In the genomic region with DNA sequence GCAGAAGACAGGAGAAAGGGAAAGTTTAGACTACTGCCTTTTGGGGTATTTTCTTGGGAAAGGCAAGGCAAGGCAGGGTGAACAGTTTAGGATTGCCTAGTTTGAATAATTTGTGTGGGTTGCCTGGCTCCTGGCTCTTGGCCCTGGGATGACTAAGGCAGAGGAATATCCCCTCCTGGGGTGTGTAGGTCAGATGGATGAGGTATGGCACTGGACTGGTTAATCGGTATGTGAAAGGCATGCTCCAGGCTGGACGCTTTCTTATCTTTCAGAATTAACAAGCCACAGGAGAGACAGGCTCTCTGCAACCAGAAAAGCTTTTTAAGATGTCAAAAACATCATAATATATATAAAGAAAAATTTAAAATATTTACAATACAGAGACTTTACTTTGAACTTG, we compare ENCODE assay signal across 1 cellular context.
TF ChIP-seq lines count a peak whose summit lies in the region.

No MANE protein-coding gene starts in this region.

TF ChIP-seq in IMR-90, 13 proteins besides CTCF, POLR2A, EP300 and RAD21 (continued from another document):
- TF ChIP-seq RFX5 (IDR thresholded peaks at IDR 0.05; ENCODE audit: low read depth, low read length) (no peak), FOS (IDR thresholded peaks at IDR 0.05; ENCODE audit: low read depth, low read length) (no peak), NFE2L2 (IDR thresholded peaks at IDR 0.05; ENCODE audit: low read depth, low read length) (no peak), CHD1 (IDR thresholded peaks at IDR 0.05; ENCODE audit: low read depth, low read length) (no peak), CEBPB (IDR thresholded peaks at IDR 0.05; ENCODE audit: low read depth, low read length) (no peak)
TF ChIP-seq in IMR-90: peak in this region for 0.
